20 cellular contexts compared by ENCODE assay signal in genomic region chr2:215537621-215538020, GRCh38.
DNase-seq lines count a peak whose midpoint lies in the region; ATAC-seq and TF ChIP-seq lines count a peak whose summit lies in the region.
"Had no signal": no experiment of that assay in that cellular context is flagged by ENCODE, and none has a peak within 500 bp of the region (broad histone marks: within the 10 kb centered on the region; RNA-seq: fewer than 3 reads in every experiment).

No MANE protein-coding gene starts in this region.

- DNase-seq in cardiac muscle cell (ENCODE audit: low read depth in 1 of 2, low spot score in 1 of 2) (peak; percentile 3 to 87), Right ventricle myocardium superior (no peak), amniotic epithelial cell (ENCODE audit: low read depth) (peak; percentile 19), hepatic stellate cell (ENCODE audit: low spot score) (peak; percentile 43), DMS53 treated with DMSO at 0.1 percent for 48 hours (lab: John Stamatoyannopoulos, UW; ENCODE audit: unreplicated experiment) (no peak)
- DNase-seq: 8988T; activated gamma-delta T cell treated with Interleukin-2 at 50 U/mL for 16 hours; endodermal cell; hypothalamus; NCI-H1417 treated with DMSO at 0.1 percent for 48 hours; stimulated activated naive CD4-positive, alpha-beta T cell treated with Interleukin-2 at 50 U/mL for 16 hours; SW 1271; uterus had no signal

- intact Hi-C loops in Right ventricle myocardium superior (cut with DNase I), result no loop called here

- no peaks in the 10 kb centered on the region for H3K36me3 ChIP-seq in cardiac muscle cell
- no peaks in the 10 kb centered on the region for H3K36me3 ChIP-seq in skeletal muscle satellite cell (ENCODE audit: insufficient read depth, low read length)
- H3K36me3 ChIP-seq: neural progenitor cell, uterus had no signal

- no peak for ATAC-seq in Right ventricle myocardium superior (ENCODE audit: poor library complexity)
- no peak for ATAC-seq in HG02759 (IDR thresholded peaks at IDR 0.05; ENCODE audit: unreplicated experiment)
- no peak for ATAC-seq in HG02885 (IDR thresholded peaks at IDR 0.05; ENCODE audit: poor library complexity, unreplicated experiment)
- ATAC-seq: left lobe of liver, sciatic nerve had no signal

- no peak for TF ChIP-seq CTCF in cardiac muscle cell (IDR thresholded peaks at IDR 0.05; ENCODE audit: low read depth, low read length)

- no peak overlapping the region for H3K27ac ChIP-seq in cardiac muscle cell
- H3K27ac ChIP-seq: neural progenitor cell, uterus, VCaP had no signal

- peak overlapping the region; percentile 64 for H3K9ac ChIP-seq in skeletal muscle satellite cell (ENCODE audit: low read depth, low read length)
- H3K9ac ChIP-seq: neural progenitor cell had no signal

- H3K27me3 ChIP-seq in cardiac muscle cell (no peaks in the 10 kb centered on the region), skeletal muscle satellite cell (ENCODE audit: control insufficient read depth, insufficient read depth, low read length) (no peaks in the 10 kb centered on the region)
- H3K27me3 ChIP-seq: neural progenitor cell, uterus had no signal

- no peak overlapping the region for H3K4me2 ChIP-seq in skeletal muscle satellite cell (ENCODE audit: low read length)
- H3K4me2 ChIP-seq: neural progenitor cell had no signal

- H3K4me1 ChIP-seq in cardiac muscle cell (ENCODE audit: low read depth) (no peaks in the 10 kb centered on the region), skeletal muscle satellite cell (ENCODE audit: control insufficient read depth, insufficient read depth, low read length) (peaks cover 46% of the 10 kb centered on the region)
- H3K4me1 ChIP-seq: neural progenitor cell, uterus had no signal

- H3K9me3 ChIP-seq in cardiac muscle cell (ENCODE audit: low read depth) (no peaks in the 10 kb centered on the region), skeletal muscle satellite cell (replicated peaks; ENCODE audit: low read length) (no peaks in the 10 kb centered on the region)
- H3K9me3 ChIP-seq: uterus had no signal

- H3K4me3 ChIP-seq in cardiac muscle cell (no peak overlapping the region), skeletal muscle satellite cell (ENCODE audit: low read length) (no peak overlapping the region)
- H3K4me3 ChIP-seq: neural progenitor cell, uterus had no signal

Comparison
In these comparisons a context has a peak if more than half of its experiments do, and no peak if none do; other contexts are left out.
1. DNase-seq: peak in cardiac muscle cell (2 of 2), amniotic epithelial cell (single experiment) and hepatic stellate cell (single experiment); none in Right ventricle myocardium superior (single experiment) and DMS53 treated with DMSO at 0.1 percent for 48 hours (single experiment).